ENCODE assay signal across 18 cellular contexts in genomic region chr9:137278913-137279711, GRCh38. TPM values are rescaled to one million over a fixed set of nuclear protein-coding genes. Genes with fewer than 3 reads are reported as not detected.
A peak's percentile ranks its signal among the peaks of the same experiment; 100 is the strongest.
DNase-seq lines count a peak whose midpoint lies in the region; ATAC-seq and TF ChIP-seq lines count a peak whose summit lies in the region.
"Had no signal": no experiment of that assay in that cellular context is flagged by ENCODE, and none has a peak within 500 bp of the region (broad histone marks: within the 10 kb centered on the region; RNA-seq: fewer than 3 reads in every experiment).

No MANE protein-coding gene starts in this region.

- H3K27ac ChIP-seq in BLaER1 treated with 17β-estradiol and CSF1 and Interleukin-3, amounts not matched to agents 10 nM and 100 nM = peak overlapping the region in 2 of 11 experiments; percentile 87 to 90; a peak in 2 of 22 replicates
- H3K27ac ChIP-seq in PC-9 = no peak overlapping the region
- H3K27ac ChIP-seq in hepatocyte = no peak overlapping the region
- H3K27ac ChIP-seq in rectal smooth muscle tissue (ENCODE audit: low read depth, low read length) = no peak overlapping the region

- no peak overlapping the region for H2AFZ ChIP-seq in PC-9
- H2AFZ ChIP-seq in hepatocyte = no peak overlapping the region

- no peak for ATAC-seq in T-cell (replicated peaks in 1 of 4)
- no peak for ATAC-seq in activated CD4-positive, CD25-positive, alpha-beta regulatory T cell treated with anti-CD3 and anti-CD28 coated beads, Interleukin-2, amount 50 U/mL, for 24 hours

- DNase-seq in PC-9 (no peak), hepatocyte (ENCODE audit: low spot score) (no peak), cortex of kidney (lab: John Stamatoyannopoulos, UW) (no peak), T-cell (no peak)
- DNase-seq in central memory CD4-positive, alpha-beta T cell = no peak
- DNase-seq: activated effector memory CD4-positive, alpha-beta T cell treated with anti-CD3 and anti-CD28 coated beads, Interleukin-2, amount 50 U/mL, for 16 hours; HFFc6; NCI-H1092 treated with DMSO at 0.1 percent for 48 hours; NCI-H446 treated with DMSO at 0.1 percent for 48 hours; stimulated activated CD4-positive, alpha-beta T cell treated with anti-CD3 and anti-CD28 coated beads, Interleukin-4, amount 100 ng/mL, for 1 hour had no signal

- H3K9ac ChIP-seq in BLaER1 treated with 17β-estradiol and CSF1 and Interleukin-3, amounts not matched to agents 10 nM and 100 nM = peak overlapping the region in 3 of 11 experiments; percentile 86 to 93 (median 91); a peak in 4 of 22 replicates
- no peak overlapping the region for H3K9ac ChIP-seq in rectal smooth muscle tissue (ENCODE audit: low read length)

- H3K9me2 ChIP-seq in PC-9 (ENCODE audit: insufficient read depth) (no peaks in the 10 kb centered on the region), hepatocyte (replicated peaks; ENCODE audit: insufficient read depth) (no peaks in the 10 kb centered on the region)

- peaks cover 11 to 28% (median 26%) of the 10 kb centered on the region in 3 donors for H3K4me1 Mint-ChIP-seq in T-cell

- TF ChIP-seq CTCF in PC-9 (conservative IDR thresholded peaks at IDR 0.05) (no peak), hepatocyte (IDR thresholded peaks at IDR 0.05; ENCODE audit: poor library complexity) (no peak)

- POLR2A ChIA-PET in PC-9 (lab: Charles Lee; ENCODE audit: unreplicated experiment) (no interaction called here), T-cell (lab: Charles Lee) (no interaction called here)

- CTCF ChIA-PET in PC-9 (lab: Charles Lee) (no interaction called here), T-cell (lab: Charles Lee) (no interaction called here)

- H3K36me3 Mint-ChIP-seq in T-cell = no peaks in the 10 kb centered on the region

- peaks cover 0 to 50% (median 13%) of the 10 kb centered on the region in 11 experiments; a peak in 14 of 22 replicates for H3K36me3 ChIP-seq in BLaER1 treated with 17β-estradiol and CSF1 and Interleukin-3, amounts not matched to agents 10 nM and 100 nM
- H3K36me3 ChIP-seq in PC-9 (ENCODE audit: low read depth) (peaks cover 7% of the 10 kb centered on the region; the same call in 1 of the 2 replicates), hepatocyte (replicated peaks; ENCODE audit: insufficient read depth, low read depth) (no peaks in the 10 kb centered on the region), rectal smooth muscle tissue (ENCODE audit: control insufficient read depth, insufficient read depth, low read length) (peaks cover 3% of the 10 kb centered on the region)
- H3K36me3 ChIP-seq: breast epithelium had no signal

- no peaks in the 10 kb centered on the region for H3K9me3 ChIP-seq in BLaER1 treated with 17β-estradiol and CSF1 and Interleukin-3, amounts not matched to agents 10 nM and 100 nM (replicated peaks in 1 of 11)
- no peaks in the 10 kb centered on the region for H3K9me3 ChIP-seq in PC-9 (ENCODE audit: insufficient read depth, low read depth)
- no peaks in the 10 kb centered on the region for H3K9me3 ChIP-seq in hepatocyte (ENCODE audit: low read depth)
- H3K9me3 ChIP-seq: breast epithelium had no signal

- H3K27ac Mint-ChIP-seq in T-cell = no peak overlapping the region
- H3K27ac Mint-ChIP-seq: HFFc6; T-helper 2 cell treated with Interferon-gamma antibody and Interleukin-4, amounts not matched to agents 5 μg/mL and 100 μg/mL, for 36 hours had no signal

- WGBS in hepatocyte (ENCODE audit: low lambda C conversion rate, missing lambda C conversion rate) = 98% methylated on average over 97 of the region's 109 CpGs

- peak overlapping the region; percentile 84 to 100 (median 98) for H3K4me2 ChIP-seq in BLaER1 treated with 17β-estradiol and CSF1 and Interleukin-3, amounts not matched to agents 10 nM and 100 nM
- H3K4me2 ChIP-seq in PC-9 (peak overlapping the region; percentile 83), hepatocyte (peak overlapping the region; percentile 88)

- peaks cover 85 to 96% (median 92%) of the 10 kb centered on the region in 10 experiments for H3K4me1 ChIP-seq in BLaER1 treated with 17β-estradiol and CSF1 and Interleukin-3, amounts not matched to agents 10 nM and 100 nM
- H3K4me1 ChIP-seq in PC-9 (replicated peaks; ENCODE audit: insufficient read depth) = peaks cover 16% of the 10 kb centered on the region
- H3K4me1 ChIP-seq in hepatocyte (ENCODE audit: insufficient read depth) = peaks cover 26% of the 10 kb centered on the region
- peaks cover 5% of the 10 kb centered on the region for H3K4me1 ChIP-seq in rectal smooth muscle tissue (ENCODE audit: control insufficient read depth, insufficient read depth, low read length)

- H3K79me2 ChIP-seq in PC-9 (ENCODE audit: low read depth) = peaks cover 26% of the 10 kb centered on the region; the same call in 1 of the 2 replicates
- no peaks in the 10 kb centered on the region for H3K79me2 ChIP-seq in hepatocyte

- peak overlapping the region in 5 of 10 experiments; percentile 69 to 92 (median 85); a peak in 9 of 20 replicates for H3K4me3 ChIP-seq in BLaER1 treated with 17β-estradiol and CSF1 and Interleukin-3, amounts not matched to agents 10 nM and 100 nM
- peak overlapping the region; percentile 89; the same call in 1 of the 2 replicates for H3K4me3 ChIP-seq in PC-9
- no peak overlapping the region for H3K4me3 ChIP-seq in hepatocyte
- peak overlapping the region; percentile 72 for H3K4me3 ChIP-seq in rectal smooth muscle tissue (ENCODE audit: low read length)

- intact Hi-C loops in PC-9 (cut with micrococcal nuclease; ENCODE audit: unreplicated experiment) = no loop called here

- no peak overlapping the region for H3K4me3 Mint-ChIP-seq in T-cell
- H3K4me3 Mint-ChIP-seq: T-helper 2 cell treated with Interferon-gamma antibody and Interleukin-4, amounts not matched to agents 5 μg/mL and 100 μg/mL, for 36 hours had no signal

- BruUV-seq in PC-9 (replicated peaks; lab: Mats Ljungman, UMichigan) = no TSS peak

- peaks cover 0 to 23% of the 10 kb centered on the region in 2 donors for H3K27me3 Mint-ChIP-seq in T-cell

- peaks cover 24% of the 10 kb centered on the region for H3F3A ChIP-seq in PC-9 (ENCODE audit: insufficient read depth, low read depth)

- no peaks in the 10 kb centered on the region for H3K27me3 ChIP-seq in BLaER1 treated with 17β-estradiol and CSF1 and Interleukin-3, amounts not matched to agents 10 nM and 100 nM
- H3K27me3 ChIP-seq in PC-9 (ENCODE audit: insufficient read depth, low read depth) (no peaks in the 10 kb centered on the region), hepatocyte (no peaks in the 10 kb centered on the region), rectal smooth muscle tissue (ENCODE audit: control insufficient read depth, insufficient read depth, low read length) (no peaks in the 10 kb centered on the region)

- H3K9me3 Mint-ChIP-seq in T-cell = no peaks in the 10 kb centered on the region
- H3K9me3 Mint-ChIP-seq: HFFc6; stimulated activated effector memory CD8-positive, alpha-beta T cell treated with anti-CD3 and anti-CD28 coated beads, Interleukin-12 subunit alpha, Interleukin-12 subunit beta, amount 100 ng/mL, for 72 hours; T-helper 2 cell treated with Interferon-gamma antibody and Interleukin-4, amounts not matched to agents 5 μg/mL and 100 μg/mL, for 36 hours had no signal

- peaks cover 0 to 71% (median 14%) of the 10 kb centered on the region in 11 experiments; a peak in 14 of 22 replicates for H4K20me1 ChIP-seq in BLaER1 treated with 17β-estradiol and CSF1 and Interleukin-3, amounts not matched to agents 10 nM and 100 nM
- H4K20me1 ChIP-seq in PC-9 (ENCODE audit: insufficient read depth) (no peaks in the 10 kb centered on the region), hepatocyte (ENCODE audit: insufficient read depth, poor library complexity, severe bottlenecking) (no peaks in the 10 kb centered on the region)

RNA-seq across cellular contexts. Expression of gene TOR4A, which starts 1.6 kb away (rescaled TPM):
- total RNA-seq in PC-9 (2021) = 48.9 and 59.9 TPM in 2 replicates
- total RNA-seq in hepatocyte = 13.7 and 14.4 TPM in 2 replicates
- 8.0 and 10.1 TPM in 2 replicates for polyA plus RNA-seq in hepatocyte
- total RNA-seq in T-cell = 1 to 10 TPM; 2.2 to 5.6 (median 3.2) TPM

RNA-seq across cellular contexts. Expression of gene NRARP, which starts 23.0 kb away (rescaled TPM):
- total RNA-seq in PC-9 (2021) (20.6 and 25.8 TPM in 2 replicates), hepatocyte (5.3 and 8.2 TPM in 2 replicates), T-cell (1 to 10 TPM in 4 of 5 donors, under 1 TPM in 1; 0.55 to 2.7 (median 1.7) TPM)
- polyA plus RNA-seq in hepatocyte = 13.1 and 18.7 TPM in 2 replicates

RNA-seq across cellular contexts. Expression of gene NELFB, which starts 24.0 kb away (rescaled TPM):
- total RNA-seq in PC-9 (2021) (94.2 and 103 TPM in 2 replicates), hepatocyte (36.4 and 41.4 TPM in 2 replicates), T-cell (10 to 100 TPM; 36.1 to 62.2 (median 58.8) TPM)
- 61.1 and 63.5 TPM in 2 replicates for polyA plus RNA-seq in hepatocyte

RNA-seq across cellular contexts. Expression of gene STPG3, which starts 28.0 kb away (rescaled TPM):
- total RNA-seq in PC-9 (2021) (0.45 and 0.46 TPM in 2 replicates), hepatocyte (not detected in 2 replicates), T-cell (under 1 TPM in 1 of 5 donors, not detected in 4; 0.54 TPM)
- 1.5 and 2.5 TPM in 2 replicates for polyA plus RNA-seq in hepatocyte
- total RNA-seq: breast epithelium, HFFc6, mononuclear cell, pulmonary artery endothelial cell had no signal

RNA-seq across cellular contexts. Expression of gene TUBB4B, which starts 38.0 kb away (rescaled TPM):
- total RNA-seq in PC-9 (2021) = 441 and 494 TPM in 2 replicates
- total RNA-seq in hepatocyte = 309 and 313 TPM in 2 replicates
- polyA plus RNA-seq in hepatocyte = 388 and 446 TPM in 2 replicates
- 100 to 1,000 TPM in 2 of 5 donors, 10 to 100 TPM in 3; 50.6 to 118 (median 95.3) TPM for total RNA-seq in T-cell
